9 cellular contexts compared by ENCODE assay signal in genomic region chr11:116513894-116514293, GRCh38.
DNase-seq lines count a peak whose midpoint lies in the region; ATAC-seq and TF ChIP-seq lines count a peak whose summit lies in the region.
"Had no signal": no experiment of that assay in that cellular context is flagged by ENCODE, and none has a peak within 500 bp of the region (broad histone marks: within the 10 kb centered on the region; RNA-seq: fewer than 3 reads in every experiment).

No MANE protein-coding gene starts in this region.

- H3K36me3 Mint-ChIP-seq in stimulated activated naive B cell treated with anti-CD40 and anti-IgM and Interleukin-4, amounts not matched to agents 10 μg/mL and 1 μg/mL and 100 μg/mL, for 72 hours = no peaks in the 10 kb centered on the region
- H3K36me3 Mint-ChIP-seq: activated naive CD8-positive, alpha-beta T cell treated with anti-CD3 and anti-CD28 coated beads, Interleukin-2, amount 10 ng/mL, durations not matched to agents 7 days and 5 days had no signal

- H3K36me3 ChIP-seq in Peyer's patch = no peaks in the 10 kb centered on the region

- no peak overlapping the region for H3K4me3 ChIP-seq in AG09309 (ENCODE audit: control insufficient read depth, low read depth, low read length)
- no peak overlapping the region for H3K4me3 ChIP-seq in Peyer's patch

- no peak for TF ChIP-seq POLR2A in Peyer's patch (IDR thresholded peaks at IDR 0.05)

- no peaks in the 10 kb centered on the region for H3K27me3 ChIP-seq in Peyer's patch

- H3K4me1 ChIP-seq in Peyer's patch = no peaks in the 10 kb centered on the region

- TF ChIP-seq CTCF in AG09309 (IDR thresholded peaks at IDR 0.05; ENCODE audit: control insufficient read depth, insufficient read depth, low read depth, low read length, missing control alignments) = peak; percentile 25
- TF ChIP-seq CTCF in GM10266 (IDR thresholded peaks at IDR 0.05; ENCODE audit: control insufficient read depth, insufficient read depth, low read depth, missing control alignments) = peak; percentile 51
- TF ChIP-seq CTCF in Peyer's patch (IDR thresholded peaks at IDR 0.05) = peak in 4 of 6 experiments; percentile 17 to 63 (median 54)

- intact Hi-C loops in left ventricle myocardium superior (cut with micrococcal nuclease) = no loop called here

- H3K9me3 ChIP-seq in Peyer's patch = no peaks in the 10 kb centered on the region

- no peak overlapping the region for H3K27ac ChIP-seq in Peyer's patch

- no peak for ATAC-seq in left ventricle myocardium superior
- no peak for ATAC-seq in HG02885 (IDR thresholded peaks at IDR 0.05; ENCODE audit: poor library complexity, unreplicated experiment)
- ATAC-seq in stimulated activated naive B cell treated with anti-CD40 and anti-IgM and Interleukin-4, amounts not matched to agents 10 μg/mL and 1 μg/mL and 100 μg/mL, for 72 hours (replicated peaks) = no peak

- no peak overlapping the region for H3K27ac Mint-ChIP-seq in stimulated activated naive B cell treated with anti-CD40 and anti-IgM and Interleukin-4, amounts not matched to agents 10 μg/mL and 1 μg/mL and 100 μg/mL, for 72 hours
- H3K27ac Mint-ChIP-seq: activated naive CD8-positive, alpha-beta T cell treated with anti-CD3 and anti-CD28 coated beads, Interleukin-2, amount 10 ng/mL, durations not matched to agents 7 days and 5 days had no signal

- peaks cover 0 to 2% of the 10 kb centered on the region in 2 donors for H3K9me3 Mint-ChIP-seq in stimulated activated naive B cell treated with anti-CD40 and anti-IgM and Interleukin-4, amounts not matched to agents 10 μg/mL and 1 μg/mL and 100 μg/mL, for 72 hours
- H3K9me3 Mint-ChIP-seq: activated naive CD8-positive, alpha-beta T cell treated with anti-CD3 and anti-CD28 coated beads, Interleukin-2, amount 10 ng/mL, durations not matched to agents 7 days and 5 days had no signal

- no peaks in the 10 kb centered on the region for H3K4me1 Mint-ChIP-seq in stimulated activated naive B cell treated with anti-CD40 and anti-IgM and Interleukin-4, amounts not matched to agents 10 μg/mL and 1 μg/mL and 100 μg/mL, for 72 hours
- H3K4me1 Mint-ChIP-seq: activated naive CD8-positive, alpha-beta T cell treated with anti-CD3 and anti-CD28 coated beads, Interleukin-2, amount 10 ng/mL, durations not matched to agents 7 days and 5 days had no signal

- H3K4me3 Mint-ChIP-seq in stimulated activated naive B cell treated with anti-CD40 and anti-IgM and Interleukin-4, amounts not matched to agents 10 μg/mL and 1 μg/mL and 100 μg/mL, for 72 hours = no peak overlapping the region
- H3K4me3 Mint-ChIP-seq: activated naive CD8-positive, alpha-beta T cell treated with anti-CD3 and anti-CD28 coated beads, Interleukin-2, amount 10 ng/mL, durations not matched to agents 7 days and 5 days had no signal

- H3K27me3 Mint-ChIP-seq in stimulated activated naive B cell treated with anti-CD40 and anti-IgM and Interleukin-4, amounts not matched to agents 10 μg/mL and 1 μg/mL and 100 μg/mL, for 72 hours = peaks cover 26 to 34% of the 10 kb centered on the region in 2 donors

- DNase-seq in AG09309 (ENCODE audit: low read depth) = no peak
- peak; percentile 38 for DNase-seq in GM10266 (ENCODE audit: extremely low spot score)
- peak in 2 of 3 donors; percentile 77 to 85 for DNase-seq in Peyer's patch
- peak; percentile 35 for DNase-seq in left ventricle myocardium superior
- no peak for DNase-seq in NCI-H510A treated with DMSO at 0.1 percent for 48 hours (lab: John Stamatoyannopoulos, UW)
- no peak for DNase-seq in stimulated activated naive B cell treated with anti-CD40 and anti-IgM and Interleukin-4, amounts not matched to agents 10 μg/mL and 1 μg/mL and 100 μg/mL, for 72 hours
- no peak for DNase-seq in HK-2 (ENCODE audit: unreplicated experiment)
- DNase-seq: activated naive CD8-positive, alpha-beta T cell treated with anti-CD3 and anti-CD28 coated beads, Interleukin-2, amount 10 ng/mL, durations not matched to agents 7 days and 5 days had no signal

Comparison
In these comparisons a context has a peak if more than half of its experiments do, and no peak if none do; other contexts are left out.
1. DNase-seq: peak in GM10266 (single experiment), Peyer's patch (2 of 3) and left ventricle myocardium superior (single experiment); none in AG09309 (single experiment), NCI-H510A treated with DMSO at 0.1 percent for 48 hours (single experiment), stimulated activated naive B cell treated with anti-CD40 and anti-IgM and Interleukin-4, amounts not matched to agents 10 μg/mL and 1 μg/mL and 100 μg/mL, for 72 hours (single experiment) and HK-2 (single experiment).
2. Peak in every context shown above with its lines, with median percentiles within 50 percentile points of each other: CTCF ChIP-seq.